ENCODE assay signal across 8 cellular contexts in the genomic region with DNA sequence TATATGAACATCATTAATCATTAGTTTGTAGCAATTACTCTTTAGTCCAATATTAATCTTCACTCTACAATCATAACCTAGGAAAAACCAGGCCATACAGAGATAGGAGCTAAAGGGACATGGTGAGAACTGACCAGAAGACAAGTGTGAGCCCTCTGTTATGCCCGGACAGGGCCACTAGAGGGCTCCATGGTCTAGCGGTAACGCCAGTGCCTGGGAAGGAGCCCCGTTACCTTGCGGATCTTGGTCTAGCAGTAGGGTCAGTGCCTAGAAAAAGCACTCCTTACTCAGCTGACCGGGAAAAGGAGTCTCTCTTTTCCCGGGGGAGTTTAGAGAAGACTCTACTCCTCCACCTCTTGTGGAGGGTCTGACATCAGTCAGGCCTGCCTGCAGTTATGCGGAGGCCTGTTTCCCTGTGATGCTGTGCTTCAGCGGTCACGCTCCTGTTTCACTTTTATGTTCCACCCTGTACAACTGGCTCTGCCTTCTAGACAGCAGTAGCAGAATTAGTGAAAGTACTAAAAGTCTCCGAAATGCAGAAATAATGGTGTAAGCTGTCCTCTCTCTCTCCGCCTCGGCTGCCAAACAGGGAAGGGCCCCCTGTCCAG. TPM values are rescaled to one million over a fixed set of nuclear protein-coding genes. Genes with fewer than 3 reads are reported as not detected.
DNase-seq lines count a peak whose midpoint lies in the region; ATAC-seq, FAIRE-seq and TF ChIP-seq lines count a peak whose summit lies in the region.

No MANE protein-coding gene starts in this region.

- no peaks in the 10 kb centered on the region for H3K9me3 Mint-ChIP-seq in activated naive CD8-positive, alpha-beta T cell treated with anti-CD3 and anti-CD28 coated beads, Interleukin-2, amount 10 ng/mL, durations not matched to agents 7 days and 5 days

- WGBS in heart right ventricle, 2 donors = 23 to 28% methylated on average over 13 of the region's 13 CpGs

- H3K9me3 ChIP-seq in DND-41 (ENCODE audit: insufficient read depth, low read length, severe bottlenecking) = no peaks in the 10 kb centered on the region
- no peaks in the 10 kb centered on the region for H3K9me3 ChIP-seq in SU-DHL-6 (ENCODE audit: insufficient read depth, low read length)
- H3K9me3 ChIP-seq in heart right ventricle = no peaks in the 10 kb centered on the region

- H3K27me3 Mint-ChIP-seq in activated naive CD8-positive, alpha-beta T cell treated with anti-CD3 and anti-CD28 coated beads, Interleukin-2, amount 10 ng/mL, durations not matched to agents 7 days and 5 days = peaks cover 8% of the 10 kb centered on the region

- 0 out of 2 replicates have a peak overlapping the region, but pooled peaks have one; percentile 16 for H3K9ac ChIP-seq in DND-41 (ENCODE audit: low read depth, low read length)
- H3K9ac ChIP-seq in SU-DHL-6 (ENCODE audit: low read length) = no peak overlapping the region

- ATAC-seq in DND-41 (ENCODE audit: insufficient read depth, low read depth) = peak; percentile 80
- peak; percentile 47 for ATAC-seq in activated naive CD8-positive, alpha-beta T cell treated with anti-CD3 and anti-CD28 coated beads, Interleukin-2, amount 10 ng/mL, durations not matched to agents 7 days and 5 days (ENCODE audit: low read depth)
- peak in 7 of 8 donors; percentile 58 to 74 (median 69) for ATAC-seq in heart right ventricle

- H3K36me3 ChIP-seq in DND-41 (ENCODE audit: insufficient read depth, low read length) = no peaks in the 10 kb centered on the region
- H3K36me3 ChIP-seq in SU-DHL-6 (ENCODE audit: low read length) = no peaks in the 10 kb centered on the region
- H3K36me3 ChIP-seq in heart right ventricle = no peaks in the 10 kb centered on the region

- H3K4me3 ChIP-seq in DND-41 (ENCODE audit: low read depth in 1 of 2, low read length in 2 of 2) = peak overlapping the region in 1 of 2 experiments; percentile 41; a peak in 2 of 4 replicates
- no peak overlapping the region for H3K4me3 ChIP-seq in SU-DHL-6 (ENCODE audit: insufficient read depth, low read length, poor library complexity, severe bottlenecking)
- peak overlapping the region in 7 of 10 donors; percentile 27 to 48 (median 42) for H3K4me3 ChIP-seq in heart right ventricle

- H3K4me2 ChIP-seq in DND-41 (ENCODE audit: insufficient read depth, low read length) (peak overlapping the region; percentile 61), SU-DHL-6 (ENCODE audit: low read depth, low read length, poor library complexity, severe bottlenecking) (no peak overlapping the region)

- no peaks in the 10 kb centered on the region for H3K9me2 ChIP-seq in SU-DHL-6 (replicated peaks; ENCODE audit: insufficient read depth, low read length)

- POLR2A ChIA-PET in activated naive CD8-positive, alpha-beta T cell treated with anti-CD3 and anti-CD28 coated beads, Interleukin-2, amount 10 ng/mL, durations not matched to agents 7 days and 5 days (lab: Charles Lee) = interaction anchor here (0.6 kb wide), 1 partner anchor 590 kb away, joined by 6 read pairs; no protein-coding TSS in a partner anchor

- intact Hi-C loops in heart right ventricle (cut with DNase I) = loop anchor here in 9 of 10 donors (1.0 to 10.0 kb wide), 8 partner anchors 69 to 592 kb away; partner anchors contain the start of gene ZNF121 (in 2 of the 9)

- H3F3A ChIP-seq in SU-DHL-6 (ENCODE audit: insufficient read depth) = no peaks in the 10 kb centered on the region

- peak; percentile 64 for DNase-seq in DND-41
- peak; percentile 59 for DNase-seq in LoVo (ENCODE audit: low spot score)
- DNase-seq in activated naive CD8-positive, alpha-beta T cell treated with anti-CD3 and anti-CD28 coated beads, Interleukin-2, amount 10 ng/mL, durations not matched to agents 7 days and 5 days = peak; percentile 72
- peak; percentile 64 to 67 for DNase-seq in heart right ventricle
- peak; percentile 31 for DNase-seq in putamen (ENCODE audit: low spot score)
- peak; percentile 39 for DNase-seq in urothelium cell line (ENCODE audit: low spot score)
- no peak for DNase-seq in cortex of kidney (lab: John Stamatoyannopoulos, UW)

- H3K79me2 ChIP-seq in DND-41 (ENCODE audit: insufficient read depth, low read length) (no peaks in the 10 kb centered on the region), SU-DHL-6 (ENCODE audit: insufficient read depth, low read length) (no peaks in the 10 kb centered on the region)

- H3K27ac Mint-ChIP-seq in activated naive CD8-positive, alpha-beta T cell treated with anti-CD3 and anti-CD28 coated beads, Interleukin-2, amount 10 ng/mL, durations not matched to agents 7 days and 5 days = no peak overlapping the region

- FAIRE-seq in urothelium cell line (lab: Jason Lieb, UNC) = no peak

- no peaks in the 10 kb centered on the region for H3K36me3 Mint-ChIP-seq in activated naive CD8-positive, alpha-beta T cell treated with anti-CD3 and anti-CD28 coated beads, Interleukin-2, amount 10 ng/mL, durations not matched to agents 7 days and 5 days

- H3K4me1 ChIP-seq in DND-41 (ENCODE audit: insufficient read depth, low read length) (peaks cover 5% of the 10 kb centered on the region; the same call in 1 of the 2 replicates), heart right ventricle (peaks cover 0 to 4% (median 0%) of the 10 kb centered on the region in 9 donors)

- no peaks in the 10 kb centered on the region for H3K27me3 ChIP-seq in DND-41 (ENCODE audit: insufficient read depth, low read length, poor library complexity)
- no peaks in the 10 kb centered on the region for H3K27me3 ChIP-seq in SU-DHL-6 (ENCODE audit: low read length)
- H3K27me3 ChIP-seq in heart right ventricle = peaks cover 0 to 42% (median 18%) of the 10 kb centered on the region in 7 donors

- peak; percentile 84 for TF ChIP-seq CTCF in DND-41 (IDR thresholded peaks at IDR 0.05; ENCODE audit: borderline replicate concordance, extremely low read depth, low read length, poor library complexity, severe bottlenecking)
- peak; percentile 67 for TF ChIP-seq CTCF in SU-DHL-6 (IDR thresholded peaks at IDR 0.05; ENCODE audit: insufficient read depth, low read length, poor library complexity, severe bottlenecking)
- TF ChIP-seq CTCF in heart right ventricle (IDR thresholded peaks at IDR 0.05) = peak; percentile 55 to 95 (median 90)

- peak overlapping the region; percentile 65 for H3K4me3 Mint-ChIP-seq in activated naive CD8-positive, alpha-beta T cell treated with anti-CD3 and anti-CD28 coated beads, Interleukin-2, amount 10 ng/mL, durations not matched to agents 7 days and 5 days

- H3K27ac ChIP-seq in DND-41 (ENCODE audit: low read length) (no peak overlapping the region), SU-DHL-6 (ENCODE audit: low read depth, low read length) (no peak overlapping the region), heart right ventricle (no peak overlapping the region)

- peaks cover 1% of the 10 kb centered on the region for H3K4me1 Mint-ChIP-seq in activated naive CD8-positive, alpha-beta T cell treated with anti-CD3 and anti-CD28 coated beads, Interleukin-2, amount 10 ng/mL, durations not matched to agents 7 days and 5 days

- H2AFZ ChIP-seq in DND-41 (ENCODE audit: low read depth, low read length) (peak overlapping the region; percentile 69), SU-DHL-6 (ENCODE audit: low read depth, low read length, severe bottlenecking) (no peak overlapping the region)

- no peaks in the 10 kb centered on the region for H4K20me1 ChIP-seq in DND-41 (ENCODE audit: insufficient read depth, low read length)
- H4K20me1 ChIP-seq in SU-DHL-6 (ENCODE audit: low read depth, low read length) = no peaks in the 10 kb centered on the region

RNA-seq across cellular contexts. Expression of gene OR7D4, which starts 13.8 kb away (rescaled TPM):
- not detected for total RNA-seq in activated naive CD8-positive, alpha-beta T cell treated with anti-CD3 and anti-CD28 coated beads, Interleukin-2, amount 10 ng/mL, durations not matched to agents 7 days and 5 days
- total RNA-seq in heart right ventricle = not detected
- polyA plus RNA-seq in heart right ventricle = not detected

RNA-seq across cellular contexts. Expression of gene OR7D2, which starts 26.8 kb away (rescaled TPM):
- total RNA-seq in activated naive CD8-positive, alpha-beta T cell treated with anti-CD3 and anti-CD28 coated beads, Interleukin-2, amount 10 ng/mL, durations not matched to agents 7 days and 5 days = not detected
- under 1 TPM in 1 of 10 donors, not detected in 9; 0.12 TPM for total RNA-seq in heart right ventricle
- polyA plus RNA-seq in heart right ventricle = not detected

RNA-seq across cellular contexts. Expression of gene OR7E24, which starts 45.1 kb away (rescaled TPM):
- not detected for total RNA-seq in activated naive CD8-positive, alpha-beta T cell treated with anti-CD3 and anti-CD28 coated beads, Interleukin-2, amount 10 ng/mL, durations not matched to agents 7 days and 5 days
- not detected for total RNA-seq in heart right ventricle
- not detected for polyA plus RNA-seq in heart right ventricle
